Comparison of ENCODE assay signal across 1 cellular context in genomic region chr12:3172124-3173007, GRCh38.
TF ChIP-seq lines count a peak whose summit lies in the region.

No MANE protein-coding gene starts in this region.

TF ChIP-seq in GM23338, 12 proteins besides CTCF, POLR2A, EP300 and RAD21 (continued from another document):
- TF ChIP-seq, protein P1, sequence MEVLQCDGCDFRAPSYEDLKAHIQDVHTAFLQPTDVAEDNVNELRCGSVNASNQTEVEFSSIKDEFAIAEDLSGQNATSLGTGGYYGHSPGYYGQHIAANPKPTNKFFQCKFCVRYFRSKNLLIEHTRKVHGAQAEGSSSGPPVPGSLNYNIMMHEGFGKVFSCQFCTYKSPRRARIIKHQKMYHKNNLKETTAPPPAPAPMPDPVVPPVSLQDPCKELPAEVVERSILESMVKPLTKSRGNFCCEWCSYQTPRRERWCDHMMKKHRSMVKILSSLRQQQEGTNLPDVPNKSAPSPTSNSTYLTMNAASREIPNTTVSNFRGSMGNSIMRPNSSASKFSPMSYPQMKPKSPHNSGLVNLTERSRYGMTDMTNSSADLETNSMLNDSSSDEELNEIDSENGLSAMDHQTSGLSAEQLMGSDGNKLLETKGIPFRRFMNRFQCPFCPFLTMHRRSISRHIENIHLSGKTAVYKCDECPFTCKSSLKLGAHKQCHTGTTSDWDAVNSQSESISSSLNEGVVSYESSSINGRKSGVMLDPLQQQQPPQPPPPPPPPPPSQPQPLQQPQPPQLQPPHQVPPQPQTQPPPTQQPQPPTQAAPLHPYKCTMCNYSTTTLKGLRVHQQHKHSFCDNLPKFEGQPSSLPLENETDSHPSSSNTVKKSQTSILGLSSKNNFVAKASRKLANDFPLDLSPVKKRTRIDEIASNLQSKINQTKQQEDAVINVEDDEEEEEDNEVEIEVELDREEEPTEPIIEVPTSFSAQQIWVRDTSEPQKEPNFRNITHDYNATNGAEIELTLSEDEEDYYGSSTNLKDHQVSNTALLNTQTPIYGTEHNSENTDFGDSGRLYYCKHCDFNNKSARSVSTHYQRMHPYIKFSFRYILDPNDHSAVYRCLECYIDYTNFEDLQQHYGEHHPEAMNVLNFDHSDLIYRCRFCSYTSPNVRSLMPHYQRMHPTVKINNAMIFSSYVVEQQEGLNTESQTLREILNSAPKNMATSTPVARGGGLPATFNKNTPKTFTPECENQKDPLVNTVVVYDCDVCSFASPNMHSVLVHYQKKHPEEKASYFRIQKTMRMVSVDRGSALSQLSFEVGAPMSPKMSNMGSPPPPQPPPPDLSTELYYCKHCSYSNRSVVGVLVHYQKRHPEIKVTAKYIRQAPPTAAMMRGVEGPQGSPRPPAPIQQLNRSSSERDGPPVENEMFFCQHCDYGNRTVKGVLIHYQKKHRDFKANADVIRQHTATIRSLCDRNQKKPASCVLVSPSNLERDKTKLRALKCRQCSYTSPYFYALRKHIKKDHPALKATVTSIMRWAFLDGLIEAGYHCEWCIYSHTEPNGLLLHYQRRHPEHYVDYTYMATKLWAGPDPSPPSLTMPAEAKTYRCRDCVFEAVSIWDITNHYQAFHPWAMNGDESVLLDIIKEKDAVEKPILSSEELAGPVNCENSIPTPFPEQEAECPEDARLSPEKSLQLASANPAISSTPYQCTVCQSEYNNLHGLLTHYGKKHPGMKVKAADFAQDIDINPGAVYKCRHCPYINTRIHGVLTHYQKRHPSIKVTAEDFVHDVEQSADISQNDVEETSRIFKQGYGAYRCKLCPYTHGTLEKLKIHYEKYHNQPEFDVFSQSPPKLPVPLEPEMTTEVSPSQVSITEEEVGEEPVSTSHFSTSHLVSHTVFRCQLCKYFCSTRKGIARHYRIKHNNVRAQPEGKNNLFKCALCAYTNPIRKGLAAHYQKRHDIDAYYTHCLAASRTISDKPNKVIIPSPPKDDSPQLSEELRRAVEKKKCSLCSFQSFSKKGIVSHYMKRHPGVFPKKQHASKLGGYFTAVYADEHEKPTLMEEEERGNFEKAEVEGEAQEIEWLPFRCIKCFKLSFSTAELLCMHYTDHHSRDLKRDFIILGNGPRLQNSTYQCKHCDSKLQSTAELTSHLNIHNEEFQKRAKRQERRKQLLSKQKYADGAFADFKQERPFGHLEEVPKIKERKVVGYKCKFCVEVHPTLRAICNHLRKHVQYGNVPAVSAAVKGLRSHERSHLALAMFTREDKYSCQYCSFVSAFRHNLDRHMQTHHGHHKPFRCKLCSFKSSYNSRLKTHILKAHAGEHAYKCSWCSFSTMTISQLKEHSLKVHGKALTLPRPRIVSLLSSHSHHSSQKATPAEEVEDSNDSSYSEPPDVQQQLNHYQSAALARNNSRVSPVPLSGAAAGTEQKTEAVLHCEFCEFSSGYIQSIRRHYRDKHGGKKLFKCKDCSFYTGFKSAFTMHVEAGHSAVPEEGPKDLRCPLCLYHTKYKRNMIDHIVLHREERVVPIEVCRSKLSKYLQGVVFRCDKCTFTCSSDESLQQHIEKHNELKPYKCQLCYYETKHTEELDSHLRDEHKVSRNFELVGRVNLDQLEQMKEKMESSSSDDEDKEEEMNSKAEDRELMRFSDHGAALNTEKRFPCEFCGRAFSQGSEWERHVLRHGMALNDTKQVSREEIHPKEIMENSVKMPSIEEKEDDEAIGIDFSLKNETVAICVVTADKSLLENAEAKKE (CRISPR knock-in tag; IDR thresholded peaks at IDR 0.05) = no peak
- no peak for TF ChIP-seq REST (IDR thresholded peaks at IDR 0.05; ENCODE audit: unreplicated experiment)
